Comparison of ENCODE assay signal across 9 cellular contexts in genomic region chr3:152202976-152203626, GRCh38.
DNase-seq lines count a peak whose midpoint lies in the region; ATAC-seq and TF ChIP-seq lines count a peak whose summit lies in the region.
"Had no signal": no experiment of that assay in that cellular context is flagged by ENCODE, and none has a peak within 500 bp of the region (broad histone marks: within the 10 kb centered on the region; RNA-seq: fewer than 3 reads in every experiment).

No MANE protein-coding gene starts in this region.

- H3K36me3 Mint-ChIP-seq in activated CD4-positive, alpha-beta memory T cell treated with anti-CD3 and anti-CD28 coated beads for 36 hours, result peaks cover 6% of the 10 kb centered on the region

- TF ChIP-seq CTCF in GM06990 (IDR thresholded peaks at IDR 0.05; ENCODE audit: insufficient read depth, low read length, poor library complexity, severe bottlenecking), result no peak

- H3K27me3 ChIP-seq in GM06990 (replicated peaks; ENCODE audit: control insufficient read depth, insufficient read depth, low read length) (no peaks in the 10 kb centered on the region), mucosa of rectum (ENCODE audit: control insufficient read depth in 2 of 2, insufficient read depth in 2 of 2, low read length in 2 of 2) (no peaks in the 10 kb centered on the region)
- H3K27me3 ChIP-seq: cardiac muscle cell had no signal

- H3K4me1 ChIP-seq in mucosa of rectum (ENCODE audit: control insufficient read depth in 2 of 2, insufficient read depth in 2 of 2, low read length in 2 of 2), result peaks cover 0 to 17% of the 10 kb centered on the region in 2 donors

- H3K4me3 ChIP-seq in GM06990 (replicated peaks; ENCODE audit: low read depth, low read length) (peak overlapping the region; percentile 29), mucosa of rectum (ENCODE audit: low read length in 2 of 2) (peak overlapping the region; percentile 39 to 58)
- H3K4me3 ChIP-seq: cardiac muscle cell had no signal

- POLR2A ChIA-PET in activated CD4-positive, alpha-beta memory T cell treated with anti-CD3 and anti-CD28 coated beads for 36 hours (lab: Charles Lee), result interaction anchor here (1.0 to 5.6 kb wide), 9 partner anchors 35 to 1438 kb away, joined by 3 to 52 read pairs (median 10); partner anchors contain the start of gene MBNL1

- peaks cover 55% of the 10 kb centered on the region for H3K4me1 Mint-ChIP-seq in activated CD4-positive, alpha-beta memory T cell treated with anti-CD3 and anti-CD28 coated beads for 36 hours (ENCODE audit: low read depth)

- no peak for DNase-seq in GM06990 (ENCODE audit: extremely low read depth, insufficient read length)
- no peak for DNase-seq in activated CD4-positive, alpha-beta memory T cell treated with anti-CD3 and anti-CD28 coated beads for 36 hours
- no peak for DNase-seq in putamen (ENCODE audit: low spot score)
- no peak for DNase-seq in NCI-H1105 (lab: John Stamatoyannopoulos, UW)
- no peak for DNase-seq in epidermal melanocyte (ENCODE audit: insufficient read length, low spot score)

- no peaks in the 10 kb centered on the region for H3K27me3 Mint-ChIP-seq in activated CD4-positive, alpha-beta memory T cell treated with anti-CD3 and anti-CD28 coated beads for 36 hours

- H3K36me3 ChIP-seq in GM06990 (ENCODE audit: control insufficient read depth, insufficient read depth, low read length), result no peaks in the 10 kb centered on the region
- H3K36me3 ChIP-seq in mucosa of rectum (ENCODE audit: control insufficient read depth in 2 of 2, insufficient read depth in 2 of 2, low read length in 2 of 2), result no peaks in the 10 kb centered on the region
- H3K36me3 ChIP-seq: cardiac muscle cell had no signal

- no peaks in the 10 kb centered on the region for H3K9me3 ChIP-seq in mucosa of rectum (ENCODE audit: control insufficient read depth in 2 of 2, low read length in 2 of 2)

- intact Hi-C loops in activated CD4-positive, alpha-beta memory T cell treated with anti-CD3 and anti-CD28 coated beads for 36 hours (cut with micrococcal nuclease), result no loop called here

- peak overlapping the region; percentile 33 to 74 for H3K27ac ChIP-seq in mucosa of rectum (ENCODE audit: low read depth in 2 of 2, low read length in 2 of 2)
- H3K27ac ChIP-seq: cardiac muscle cell had no signal

- ATAC-seq in HG02678 (IDR thresholded peaks at IDR 0.05; ENCODE audit: unreplicated experiment) (peak; percentile 29), GM21528 (IDR thresholded peaks at IDR 0.05; ENCODE audit: low FRiP score, unreplicated experiment) (no peak)

- peak overlapping the region; percentile 74 for H3K4me3 Mint-ChIP-seq in activated CD4-positive, alpha-beta memory T cell treated with anti-CD3 and anti-CD28 coated beads for 36 hours

- peak overlapping the region; percentile 96 for H3K27ac Mint-ChIP-seq in activated CD4-positive, alpha-beta memory T cell treated with anti-CD3 and anti-CD28 coated beads for 36 hours

- H3K9me3 Mint-ChIP-seq in activated CD4-positive, alpha-beta memory T cell treated with anti-CD3 and anti-CD28 coated beads for 36 hours, result no peaks in the 10 kb centered on the region

- CTCF ChIA-PET in activated CD4-positive, alpha-beta memory T cell treated with anti-CD3 and anti-CD28 coated beads for 36 hours (lab: Charles Lee), result interaction anchor here (0.6 to 1.7 kb wide), 8 partner anchors 9 to 131 kb away, joined by 3 to 6 read pairs (median 4); partner anchors contain the start of gene MBNL1

- H3K9ac ChIP-seq in mucosa of rectum (ENCODE audit: low read depth in 1 of 2, low read length in 2 of 2), result peak overlapping the region; percentile 52 to 57
